Comparison of ENCODE assay signal across 2 cellular contexts in genomic region chr11:27411330-27411729, GRCh38.
TF ChIP-seq lines count a peak whose summit lies in the region.

No MANE protein-coding gene starts in this region.

TF ChIP-seq in HepG2, 621 proteins besides CTCF, POLR2A, EP300 and RAD21:
- TF ChIP-seq ZNF572 (CRISPR knock-in tag; IDR thresholded peaks at IDR 0.05) (no peak), NCOA2 (CRISPR knock-in tag; IDR thresholded peaks at IDR 0.05) (no peak), MXI1 (IDR thresholded peaks at IDR 0.05; ENCODE audit: borderline replicate concordance, low read depth, low read length) (no peak), ZHX1 (CRISPR knock-in tag; IDR thresholded peaks at IDR 0.05; ENCODE audit: low read depth) (no peak), NONO (IDR thresholded peaks at IDR 0.05) (no peak), NONO (CRISPR knock-in tag; conservative IDR thresholded peaks at IDR 0.05) (no peak), ZNF580 (CRISPR knock-in tag; IDR thresholded peaks at IDR 0.05; ENCODE audit: borderline replicate concordance, low read depth) (no peak), ZNF326 (CRISPR knock-in tag; IDR thresholded peaks at IDR 0.05; ENCODE audit: borderline replicate concordance) (no peak), ELF3 (CRISPR knock-in tag; IDR thresholded peaks at IDR 0.05) (no peak), ZNF431 (CRISPR knock-in tag; IDR thresholded peaks at IDR 0.05; ENCODE audit: borderline replicate concordance, low read depth) (no peak), MAFK (conservative IDR thresholded peaks at IDR 0.05 in 1 of 2, IDR thresholded peaks at IDR 0.05 in 1 of 2; ENCODE audit: low read length in 2 of 2) (peak; percentile 89 to 96), ZNF546 (CRISPR knock-in tag; conservative IDR thresholded peaks at IDR 0.05) (no peak), MAFF (IDR thresholded peaks at IDR 0.05; ENCODE audit: low read depth, low read length) (peak; percentile 92), MAX (IDR thresholded peaks at IDR 0.05) (no peak), KIAA2018 (CRISPR knock-in tag; IDR thresholded peaks at IDR 0.05; ENCODE audit: borderline replicate concordance) (no peak), SIX4 (CRISPR knock-in tag; IDR thresholded peaks at IDR 0.05) (no peak)

TF ChIP-seq in K562, 482 proteins besides CTCF, POLR2A, EP300 and RAD21:
- TF ChIP-seq MAFF (IDR thresholded peaks at IDR 0.05; ENCODE audit: low read length) (peak; percentile 88), MAFK (IDR thresholded peaks at IDR 0.05; ENCODE audit: low read length) (peak; percentile 88), MAFG (tag; conservative IDR thresholded peaks at IDR 0.05) (peak; percentile 80), ETS1 (conservative IDR thresholded peaks at IDR 0.05; ENCODE audit: control insufficient read depth, low read depth, low read length) (no peak), ZNF316 (IDR thresholded peaks at IDR 0.05) (peak; percentile 98), C11orf30 (IDR thresholded peaks at IDR 0.05; ENCODE audit: low read depth) (peak; percentile 90), ZNF140 (CRISPR knock-in tag; IDR thresholded peaks at IDR 0.05) (no peak)
